In the genomic region with DNA sequence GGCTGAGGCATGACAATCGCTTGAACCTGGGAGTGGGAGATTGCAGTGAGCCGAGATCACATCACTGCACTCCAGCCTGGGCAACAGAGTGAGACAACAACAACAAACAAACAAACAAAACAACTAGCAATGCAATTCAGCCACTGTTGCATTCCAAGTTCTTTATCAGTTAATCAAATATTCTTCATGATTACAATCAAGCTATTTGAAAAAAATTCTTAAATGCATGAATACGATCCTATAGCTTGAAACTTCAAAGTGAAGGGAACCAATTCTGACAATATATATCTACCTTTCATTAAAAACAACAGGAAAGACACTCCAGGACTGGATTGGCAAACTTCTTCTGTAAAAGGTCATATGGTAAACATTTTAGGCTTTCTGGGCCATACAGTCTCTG, we compare ENCODE assay signal across 12 cellular contexts. TPM values are rescaled to one million over a fixed set of nuclear protein-coding genes. Genes with fewer than 3 reads are reported as not detected.
"Had no signal": no experiment of that assay in that cellular context is flagged by ENCODE, and none has a peak within 500 bp of the region (broad histone marks: within the 10 kb centered on the region; RNA-seq: fewer than 3 reads in every experiment).

No MANE protein-coding gene starts in this region.

- H3K4me2 ChIP-seq: GM23338 had no signal

- H3K4me3 ChIP-seq: GM23248, GM23338, HAP-1 had no signal

- H3K9ac ChIP-seq: GM23248 had no signal

- H3K9me3 ChIP-seq: HAP-1 had no signal

- H2AFZ ChIP-seq: GM23248, GM23338 had no signal

- FAIRE-seq: H1, H54 had no signal

- H3K27ac ChIP-seq: GM23248 had no signal

- DNase-seq: GM23248, GOT3, H7, H9, HCEC 1CT, HFFc6 had no signal

- ATAC-seq: GM23338, HCT116 had no signal

RNA-seq across cellular contexts. Expression of a gene that starts 31.3 kb away (rescaled TPM):
- total RNA-seq: GM23248, H4, HFFc6 had no signal
- polyA plus RNA-seq: GM23248 had no signal
